ENCODE assay signal across 8 cellular contexts in genomic region chr12:96397756-96398421, GRCh38. TPM values are rescaled to one million over a fixed set of nuclear protein-coding genes. Genes with fewer than 3 reads are reported as not detected.
A peak's percentile ranks its signal among the peaks of the same experiment; 100 is the strongest.
DNase-seq lines count a peak whose midpoint lies in the region; ATAC-seq and TF ChIP-seq lines count a peak whose summit lies in the region.

No MANE protein-coding gene starts in this region.

- H3F3A ChIP-seq in DOHH2 (ENCODE audit: control insufficient read depth, insufficient read depth) = peaks cover 9% of the 10 kb centered on the region

- H4K20me1 ChIP-seq in DOHH2 (ENCODE audit: control insufficient read depth, insufficient read depth, low read depth, low read length) = peaks cover 15% of the 10 kb centered on the region

- peak; percentile 48 for DNase-seq in OCI-M1 (lab: John Stamatoyannopoulos, UW)
- DNase-seq in osteocyte (ENCODE audit: extremely low spot score, unreplicated experiment) = no peak
- DNase-seq in DMS 273 treated with DMSO at 0.1 percent for 48 hours (lab: John Stamatoyannopoulos, UW) = no peak

- H3K4me2 ChIP-seq in DOHH2 (ENCODE audit: low read length) = peak overlapping the region; percentile 86

- H3K4me3 Mint-ChIP-seq in osteocyte (ENCODE audit: unreplicated experiment) = peak overlapping the region; percentile 79

- ATAC-seq in HG02973 (IDR thresholded peaks at IDR 0.05; ENCODE audit: unreplicated experiment) (no peak), HG02610 (IDR thresholded peaks at IDR 0.05; ENCODE audit: unreplicated experiment) (no peak), GM21825 (IDR thresholded peaks at IDR 0.05; ENCODE audit: unreplicated experiment) (no peak)

- H3K27me3 Mint-ChIP-seq in osteocyte (ENCODE audit: unreplicated experiment) = no peaks in the 10 kb centered on the region

- no peaks in the 10 kb centered on the region for H3K9me2 ChIP-seq in DOHH2 (replicated peaks; ENCODE audit: control insufficient read depth, low read length)

- H3K9ac ChIP-seq in endocrine pancreas (ENCODE audit: control insufficient read depth, insufficient read depth, low read length) = no peak overlapping the region

- peak overlapping the region; percentile 93 for H3K27ac ChIP-seq in DOHH2 (ENCODE audit: low read depth, low read length)

- H3K4me1 ChIP-seq in DOHH2 (ENCODE audit: control insufficient read depth, low read length) (peaks cover 42% of the 10 kb centered on the region), endocrine pancreas (ENCODE audit: control insufficient read depth, insufficient read depth, low read length) (peaks cover 19% of the 10 kb centered on the region)

- H3K79me2 ChIP-seq in DOHH2 (ENCODE audit: control insufficient read depth, low read length) = peaks cover 68% of the 10 kb centered on the region

- H3K27me3 ChIP-seq in DOHH2 (ENCODE audit: control insufficient read depth, low read length) = no peaks in the 10 kb centered on the region
- no peaks in the 10 kb centered on the region for H3K27me3 ChIP-seq in endocrine pancreas (ENCODE audit: control insufficient read depth, insufficient read depth, low read length)

- H3K9me3 ChIP-seq in DOHH2 (ENCODE audit: control insufficient read depth, insufficient read depth, low read length) = no peaks in the 10 kb centered on the region
- H3K9me3 ChIP-seq in endocrine pancreas (ENCODE audit: control insufficient read depth, low read length) = no peaks in the 10 kb centered on the region

- H3K27ac Mint-ChIP-seq in osteocyte (ENCODE audit: unreplicated experiment) = peak overlapping the region; percentile 80

- H3K4me1 Mint-ChIP-seq in osteocyte (ENCODE audit: unreplicated experiment) = peaks cover 45% of the 10 kb centered on the region

- H3K36me3 Mint-ChIP-seq in osteocyte (ENCODE audit: unreplicated experiment) = no peaks in the 10 kb centered on the region

- H3K4me3 ChIP-seq in DOHH2 (ENCODE audit: low read length) = peak overlapping the region; percentile 81
- H3K4me3 ChIP-seq in endocrine pancreas (ENCODE audit: control insufficient read depth, insufficient read depth, low read length) = peak overlapping the region; percentile 96

- no peak for TF ChIP-seq CTCF in DOHH2 (IDR thresholded peaks at IDR 0.05; ENCODE audit: low read depth, low read length, poor library complexity, severe bottlenecking)
- TF ChIP-seq CTCF in osteocyte (IDR thresholded peaks at IDR 0.05) = no peak

- peaks cover 11% of the 10 kb centered on the region for H3K36me3 ChIP-seq in DOHH2 (ENCODE audit: control insufficient read depth, low read length)
- no peaks in the 10 kb centered on the region for H3K36me3 ChIP-seq in endocrine pancreas (ENCODE audit: control insufficient read depth, insufficient read depth, low read length)

- H3K9me3 Mint-ChIP-seq in osteocyte (ENCODE audit: unreplicated experiment) = no peaks in the 10 kb centered on the region

RNA-seq across cellular contexts. Expression of gene CDK17, which starts 2.4 kb away (rescaled TPM):
- 33.8 and 37.2 TPM in 2 replicates for total RNA-seq in osteocyte
